Comparison of ENCODE assay signal across 8 cellular contexts in genomic region chr2:241314933-241315182, GRCh38. TPM values are rescaled to one million over a fixed set of nuclear protein-coding genes. Genes with fewer than 3 reads are reported as not detected.
DNase-seq lines count a peak whose midpoint lies in the region; ATAC-seq and TF ChIP-seq lines count a peak whose summit lies in the region.

No MANE protein-coding gene starts in this region.

- no peak for DNase-seq in GM06990 (ENCODE audit: extremely low read depth, insufficient read length)
- peak; percentile 78 for DNase-seq in NCI-H69 (lab: John Stamatoyannopoulos, UW)
- DNase-seq in endothelial cell (ENCODE audit: low spot score) = no peak
- DNase-seq in NCI-H1417 treated with DMSO at 0.1 percent for 48 hours (lab: John Stamatoyannopoulos, UW) = no peak
- DNase-seq in NK-92 treated with Interleukin-12 subunit alpha and Interleukin-12 subunit beta, amount 100 ng/mL, for 24 hours (lab: John Stamatoyannopoulos, UW) = no peak

- peak overlapping the region; percentile 96 for H3K27ac Mint-ChIP-seq in endothelial cell (ENCODE audit: unreplicated experiment)

- peak overlapping the region; percentile 84 for H3K4me2 ChIP-seq in parathyroid adenoma (ENCODE audit: low read length)

- H3K9me3 Mint-ChIP-seq in endothelial cell (ENCODE audit: unreplicated experiment) = no peaks in the 10 kb centered on the region

- H3K4me1 Mint-ChIP-seq in endothelial cell (ENCODE audit: unreplicated experiment) = peaks cover 50% of the 10 kb centered on the region

- H3K9me3 ChIP-seq in parathyroid adenoma (ENCODE audit: control insufficient read depth, low read length) = no peaks in the 10 kb centered on the region

- H3K27ac ChIP-seq in parathyroid adenoma = peak overlapping the region; percentile 97

- H3K9ac ChIP-seq in parathyroid adenoma = peak overlapping the region; percentile 33

- H3K36me3 ChIP-seq in GM06990 (ENCODE audit: control insufficient read depth, insufficient read depth, low read length) (no peaks in the 10 kb centered on the region; the same call in 1 of the 2 replicates), parathyroid adenoma (ENCODE audit: control insufficient read depth, insufficient read depth, low read length) (no peaks in the 10 kb centered on the region)

- peaks cover 16% of the 10 kb centered on the region for H3K4me1 ChIP-seq in parathyroid adenoma

- peaks cover 8% of the 10 kb centered on the region for H3K27me3 Mint-ChIP-seq in endothelial cell (ENCODE audit: unreplicated experiment)

- ATAC-seq in HG03342 (IDR thresholded peaks at IDR 0.05; ENCODE audit: unreplicated experiment) (no peak), HG03175 (IDR thresholded peaks at IDR 0.05; ENCODE audit: unreplicated experiment) (no peak)

- H2AFZ ChIP-seq in parathyroid adenoma = peak overlapping the region; percentile 59

- H3K4me3 ChIP-seq in GM06990 (replicated peaks; ENCODE audit: low read depth, low read length) = peak overlapping the region; percentile 99
- peak overlapping the region; percentile 91 for H3K4me3 ChIP-seq in parathyroid adenoma (ENCODE audit: low read depth, low read length)

- no peak for TF ChIP-seq CTCF in GM06990 (IDR thresholded peaks at IDR 0.05; ENCODE audit: insufficient read depth, low read length, poor library complexity, severe bottlenecking)
- no peak for TF ChIP-seq CTCF in endothelial cell (IDR thresholded peaks at IDR 0.05; ENCODE audit: unreplicated experiment)
- no peak for TF ChIP-seq CTCF in parathyroid adenoma (IDR thresholded peaks at IDR 0.05)

- no peaks in the 10 kb centered on the region for H3K27me3 ChIP-seq in GM06990 (replicated peaks; ENCODE audit: control insufficient read depth, insufficient read depth, low read length)
- H3K27me3 ChIP-seq in parathyroid adenoma (ENCODE audit: control insufficient read depth, insufficient read depth, low read length) = no peaks in the 10 kb centered on the region

- peak overlapping the region; percentile 93 for H3K4me3 Mint-ChIP-seq in endothelial cell (ENCODE audit: unreplicated experiment)

- peaks cover 6% of the 10 kb centered on the region for H3K36me3 Mint-ChIP-seq in endothelial cell (ENCODE audit: low read depth, unreplicated experiment)

- peaks cover 70% of the 10 kb centered on the region for H3K79me2 ChIP-seq in parathyroid adenoma

RNA-seq across cellular contexts. Expression of gene HDLBP, which starts 0.6 kb away (rescaled TPM):
- total RNA-seq in endothelial cell (ENCODE audit: unreplicated experiment) = 364 TPM

RNA-seq across cellular contexts. Expression of gene SEPTIN2, which starts 0.9 kb away (rescaled TPM):
- total RNA-seq in endothelial cell (ENCODE audit: unreplicated experiment) = 487 TPM

RNA-seq across cellular contexts. Expression of gene FARP2, which starts 41.2 kb away (rescaled TPM):
- total RNA-seq in endothelial cell (ENCODE audit: unreplicated experiment) = 19.1 TPM
